26 cellular contexts compared by ENCODE assay signal in the genomic region with DNA sequence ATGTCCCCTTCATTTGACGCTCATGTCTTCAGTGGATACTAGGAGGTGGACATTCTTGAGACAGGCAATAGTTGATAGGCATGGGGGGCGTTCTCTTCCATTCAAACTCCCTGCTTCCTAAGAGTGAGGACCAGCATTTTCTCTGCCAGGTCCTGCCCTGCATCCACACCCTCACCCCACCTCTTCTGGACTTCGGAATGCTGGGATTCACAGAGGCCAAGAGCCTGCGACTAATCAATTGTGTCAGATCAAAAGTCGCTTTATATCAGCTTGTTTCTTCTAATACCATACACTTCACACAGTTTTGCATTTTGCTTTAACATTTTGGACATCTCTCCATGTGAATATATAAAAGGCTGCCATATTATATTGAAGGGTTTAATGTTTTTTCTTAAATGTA.
DNase-seq lines count a peak whose midpoint lies in the region; ATAC-seq, FAIRE-seq and TF ChIP-seq lines count a peak whose summit lies in the region.
"Had no signal": no experiment of that assay in that cellular context is flagged by ENCODE, and none has a peak within 500 bp of the region (broad histone marks: within the 10 kb centered on the region; RNA-seq: fewer than 3 reads in every experiment).

No MANE protein-coding gene starts in this region.

- no peaks in the 10 kb centered on the region for H3K79me2 ChIP-seq in HepG2 (ENCODE audit: insufficient read depth, low read length)

- TF ChIP-seq CTCF in WTC11 (IDR thresholded peaks at IDR 0.05) = no peak
- TF ChIP-seq CTCF in HepG2 (CRISPR knock-in tag; IDR thresholded peaks at IDR 0.05) = no peak
- TF ChIP-seq CTCF in nephron progenitor cell (IDR thresholded peaks at IDR 0.05) = no peak

- in situ Hi-C loops in HepG2 (cut with HindIII; ENCODE audit: extremely low pct_ligation_motif_present, low pct_unique_long_range_greater_than_20kb) = no loop called here

- H3K4me2 ChIP-seq in HepG2 (ENCODE audit: low read depth, low read length) = no peak overlapping the region
- H3K4me2 ChIP-seq: A549; BLaER1 treated with 17β-estradiol and CSF1 and Interleukin-3, amounts not matched to agents 10 nM and 100 nM had no signal

- H3K9me3 ChIP-seq in HepG2 (ENCODE audit: low read length) = no peaks in the 10 kb centered on the region
- no peaks in the 10 kb centered on the region for H3K9me3 ChIP-seq in aorta (ENCODE audit: control insufficient read depth, low read length)
- H3K9me3 ChIP-seq: A549; BE2C; BLaER1 treated with 17β-estradiol and CSF1 and Interleukin-3, amounts not matched to agents 10 nM and 100 nM had no signal

- no peak for FAIRE-seq in HepG2 (lab: Jason Lieb, UNC)
- FAIRE-seq: A549, GM12878, GM19239, H1 had no signal

- CTCF ChIA-PET in WTC11 (lab: Charles Lee) = no interaction called here
- CTCF ChIA-PET in HepG2 (lab: Yijun Ruan, JAX; ENCODE audit: low intra/inter-chr PET ratio, low total read pairs) = no interaction called here

- H3K4me1 Mint-ChIP-seq in WTC11 (no peaks in the 10 kb centered on the region), nephron progenitor cell (peaks cover 5% of the 10 kb centered on the region)
- H3K4me1 Mint-ChIP-seq: CD14-positive monocyte; CD8-positive, alpha-beta memory T cell had no signal

- intact Hi-C loops in HepG2 (cut with micrococcal nuclease; ENCODE audit: unreplicated experiment) = no loop called here
- intact Hi-C loops in aorta (cut with DNase I) = no loop called here
- intact Hi-C loops in posterior vena cava (cut with DNase I) = no loop called here

- H3K36me3 Mint-ChIP-seq in WTC11 (no peaks in the 10 kb centered on the region), nephron progenitor cell (ENCODE audit: low read depth) (no peaks in the 10 kb centered on the region)
- H3K36me3 Mint-ChIP-seq: CD14-positive monocyte; CD8-positive, alpha-beta memory T cell had no signal

- H3K9ac ChIP-seq in HepG2 (ENCODE audit: insufficient read depth, low read depth, low read length) = no peak overlapping the region
- H3K9ac ChIP-seq: BLaER1 treated with 17β-estradiol and CSF1 and Interleukin-3, amounts not matched to agents 10 nM and 100 nM; GM23248 had no signal

- 7% methylated on average over 5 of the region's 5 CpGs for WGBS in HepG2 (ENCODE audit: low lambda C conversion rate)
- 81% methylated on average over 5 of the region's 5 CpGs for WGBS in aorta, 2 donors

- no peaks in the 10 kb centered on the region for H3K9me3 Mint-ChIP-seq in WTC11
- H3K9me3 Mint-ChIP-seq in nephron progenitor cell = no peaks in the 10 kb centered on the region
- H3K9me3 Mint-ChIP-seq: CD4-positive, alpha-beta T cell; CD8-positive, alpha-beta memory T cell had no signal

- BruUV-seq in HepG2 (replicated peaks; lab: Mats Ljungman, UMichigan) = no TSS peak

- H3K4me3 Mint-ChIP-seq in WTC11 (no peak overlapping the region), nephron progenitor cell (no peak overlapping the region)
- H3K4me3 Mint-ChIP-seq: CD14-positive monocyte; CD4-positive, alpha-beta T cell; CD8-positive, alpha-beta memory T cell had no signal

- H3K36me3 ChIP-seq in HepG2 (replicated peaks in 1 of 2; ENCODE audit: control insufficient read depth in 1 of 2, insufficient read depth in 2 of 2, low read length in 2 of 2) (no peaks in the 10 kb centered on the region), aorta (ENCODE audit: control insufficient read depth in 1 of 2, insufficient read depth in 2 of 2, low read length in 1 of 2) (no peaks in the 10 kb centered on the region)
- H3K36me3 ChIP-seq: BE2C; BLaER1 treated with 17β-estradiol and CSF1 and Interleukin-3, amounts not matched to agents 10 nM and 100 nM had no signal

- H3K27me3 Mint-ChIP-seq in WTC11 (ENCODE audit: low read depth) (no peaks in the 10 kb centered on the region), nephron progenitor cell (ENCODE audit: low read depth, poor library complexity) (no peaks in the 10 kb centered on the region)
- H3K27me3 Mint-ChIP-seq: CD4-positive, alpha-beta T cell; CD8-positive, alpha-beta memory T cell had no signal

- H3K27ac ChIP-seq in HepG2 (ENCODE audit: extremely low read length, insufficient read depth, low read length) (no peak overlapping the region), aorta (ENCODE audit: low read depth in 1 of 2, low read length in 2 of 2) (no peak overlapping the region)
- H3K27ac ChIP-seq: A549; BLaER1 treated with 17β-estradiol and CSF1 and Interleukin-3, amounts not matched to agents 10 nM and 100 nM; GM23248 had no signal

- H3K4me1 ChIP-seq in HepG2 (ENCODE audit: insufficient read depth, low read length) (no peaks in the 10 kb centered on the region), aorta (ENCODE audit: control insufficient read depth in 1 of 2, insufficient read depth in 2 of 2, low read length in 2 of 2) (no peaks in the 10 kb centered on the region)
- H3K4me1 ChIP-seq: A549; BE2C; BLaER1 treated with 17β-estradiol and CSF1 and Interleukin-3, amounts not matched to agents 10 nM and 100 nM had no signal

- H2AFZ ChIP-seq in HepG2 (ENCODE audit: low read length) = no peak overlapping the region
- H2AFZ ChIP-seq: GM23248 had no signal

- no peak for TF ChIP-seq POLR2A in HepG2 (IDR thresholded peaks at IDR 0.05; ENCODE audit: insufficient read depth in 1 of 2, low read depth in 2 of 2, low read length in 2 of 2)

- peak; percentile 26; the same call in 1 of the 2 replicates for ATAC-seq in WTC11
- peak; percentile 62 for ATAC-seq in HepG2
- ATAC-seq in aorta (ENCODE audit: low FRiP score) = peak; percentile 26
- ATAC-seq: A549, GM12878 had no signal

- H3K4me3 ChIP-seq in HepG2 (replicated peaks in 1 of 3; ENCODE audit: insufficient read depth in 1 of 3, low read depth in 2 of 3, low read length in 3 of 3) (no peak overlapping the region), aorta (ENCODE audit: low read length in 2 of 2) (no peak overlapping the region)
- H3K4me3 ChIP-seq: A549; BLaER1 treated with 17β-estradiol and CSF1 and Interleukin-3, amounts not matched to agents 10 nM and 100 nM; GM12878; GM23248 had no signal

- POLR2A ChIA-PET in WTC11 (lab: Charles Lee) (no interaction called here), HepG2 (lab: Yijun Ruan, JAX) (no interaction called here)

- H3K27me3 ChIP-seq in HepG2 (ENCODE audit: control insufficient read depth in 1 of 2, insufficient read depth in 2 of 2, low read length in 2 of 2) (no peaks in the 10 kb centered on the region), aorta (ENCODE audit: control insufficient read depth in 1 of 2, insufficient read depth in 2 of 2, low read length in 1 of 2) (no peaks in the 10 kb centered on the region)
- H3K27me3 ChIP-seq: BE2C; BLaER1 treated with 17β-estradiol and CSF1 and Interleukin-3, amounts not matched to agents 10 nM and 100 nM had no signal

- no peaks in the 10 kb centered on the region for H4K20me1 ChIP-seq in HepG2 (ENCODE audit: insufficient read depth, low read length)
- H4K20me1 ChIP-seq: BLaER1 treated with 17β-estradiol and CSF1 and Interleukin-3, amounts not matched to agents 10 nM and 100 nM had no signal

- no peak for DNase-seq in WTC11 (ENCODE audit: low spot score)
- no peak for DNase-seq in HepG2 (ENCODE audit: low spot score)
- DNase-seq in nephron progenitor cell = no peak
- no peak for DNase-seq in aorta
- DNase-seq in posterior vena cava (ENCODE audit: low spot score) = no peak
- DNase-seq in NCI-H2196 (lab: John Stamatoyannopoulos, UW; ENCODE audit: unreplicated experiment) = no peak
- no peak for DNase-seq in NCI-H2107 (lab: John Stamatoyannopoulos, UW)
- DNase-seq: 8988T; ACHN; AML-193; BE2C; CD4-positive, alpha-beta T cell; CD8-positive, alpha-beta memory T cell; DMS 273 treated with DMSO at 0.1 percent for 48 hours; DMS79; EL; GDM1; GM23248; H7; HCEC 1CT had no signal

- TF ChIP-seq EP300 in HepG2 (IDR thresholded peaks at IDR 0.05; ENCODE audit: low read depth in 2 of 2, low read length in 2 of 2) (no peak), HepG2 (CRISPR knock-in tag; IDR thresholded peaks at IDR 0.05; ENCODE audit: borderline replicate concordance) (no peak)

- H3K27ac Mint-ChIP-seq in WTC11 (no peak overlapping the region), nephron progenitor cell (peak overlapping the region; percentile 2)
- H3K27ac Mint-ChIP-seq: CD14-positive monocyte; CD4-positive, alpha-beta T cell; CD8-positive, alpha-beta memory T cell had no signal

- no peak for TF ChIP-seq RAD21 in HepG2 (CRISPR knock-in tag; IDR thresholded peaks at IDR 0.05)

TF ChIP-seq in WTC11, 78 proteins besides CTCF, POLR2A, EP300 and RAD21 (continues in another document):
- TF ChIP-seq, protein P1, sequence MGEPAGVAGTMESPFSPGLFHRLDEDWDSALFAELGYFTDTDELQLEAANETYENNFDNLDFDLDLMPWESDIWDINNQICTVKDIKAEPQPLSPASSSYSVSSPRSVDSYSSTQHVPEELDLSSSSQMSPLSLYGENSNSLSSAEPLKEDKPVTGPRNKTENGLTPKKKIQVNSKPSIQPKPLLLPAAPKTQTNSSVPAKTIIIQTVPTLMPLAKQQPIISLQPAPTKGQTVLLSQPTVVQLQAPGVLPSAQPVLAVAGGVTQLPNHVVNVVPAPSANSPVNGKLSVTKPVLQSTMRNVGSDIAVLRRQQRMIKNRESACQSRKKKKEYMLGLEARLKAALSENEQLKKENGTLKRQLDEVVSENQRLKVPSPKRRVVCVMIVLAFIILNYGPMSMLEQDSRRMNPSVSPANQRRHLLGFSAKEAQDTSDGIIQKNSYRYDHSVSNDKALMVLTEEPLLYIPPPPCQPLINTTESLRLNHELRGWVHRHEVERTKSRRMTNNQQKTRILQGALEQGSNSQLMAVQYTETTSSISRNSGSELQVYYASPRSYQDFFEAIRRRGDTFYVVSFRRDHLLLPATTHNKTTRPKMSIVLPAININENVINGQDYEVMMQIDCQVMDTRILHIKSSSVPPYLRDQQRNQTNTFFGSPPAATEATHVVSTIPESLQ (CRISPR knock-in tag; IDR thresholded peaks at IDR 0.05) = no peak
- TF ChIP-seq ZNF671 (CRISPR knock-in tag; IDR thresholded peaks at IDR 0.05) = no peak
- TF ChIP-seq GTF2I (CRISPR knock-in tag; conservative IDR thresholded peaks at IDR 0.05) = no peak

TF ChIP-seq in HepG2, 621 proteins besides CTCF, POLR2A, EP300 and RAD21 (continues in another document):
- TF ChIP-seq ZSCAN5A (CRISPR knock-in tag; IDR thresholded peaks at IDR 0.05; ENCODE audit: borderline replicate concordance) (no peak), JUNB (CRISPR knock-in tag; IDR thresholded peaks at IDR 0.05; ENCODE audit: borderline replicate concordance) (no peak), ZBTB7A (CRISPR knock-in tag; IDR thresholded peaks at IDR 0.05) (no peak)
